In genomic region chr16:86338403-86339115, GRCh38 we compare ENCODE assay signal across 14 cellular contexts.
"Had no signal": no experiment of that assay in that cellular context is flagged by ENCODE, and none has a peak within 500 bp of the region (broad histone marks: within the 10 kb centered on the region; RNA-seq: fewer than 3 reads in every experiment).

No MANE protein-coding gene starts in this region.

- H3K4me3 Mint-ChIP-seq: activated T-cell treated with anti-CD3 and anti-CD28 coated beads, Interleukin-2, amount 50 U/mL, for 72 hours; natural killer cell; stimulated activated effector memory CD8-positive, alpha-beta T cell treated with anti-CD3 and anti-CD28 coated beads, Interleukin-12 subunit alpha, Interleukin-12 subunit beta, amount 100 ng/mL, for 72 hours had no signal

- H3K27ac Mint-ChIP-seq: activated T-cell treated with anti-CD3 and anti-CD28 coated beads, Interleukin-2, amount 50 U/mL, for 72 hours; natural killer cell; stimulated activated effector memory CD8-positive, alpha-beta T cell treated with anti-CD3 and anti-CD28 coated beads, Interleukin-12 subunit alpha, Interleukin-12 subunit beta, amount 100 ng/mL, for 72 hours had no signal

- H3K9me3 Mint-ChIP-seq: activated T-cell treated with anti-CD3 and anti-CD28 coated beads, Interleukin-2, amount 50 U/mL, for 72 hours; natural killer cell; stimulated activated effector memory CD8-positive, alpha-beta T cell treated with anti-CD3 and anti-CD28 coated beads, Interleukin-12 subunit alpha, Interleukin-12 subunit beta, amount 100 ng/mL, for 72 hours had no signal

- H3K4me1 Mint-ChIP-seq: natural killer cell had no signal

- H3K36me3 Mint-ChIP-seq: natural killer cell; stimulated activated effector memory CD8-positive, alpha-beta T cell treated with anti-CD3 and anti-CD28 coated beads, Interleukin-12 subunit alpha, Interleukin-12 subunit beta, amount 100 ng/mL, for 72 hours had no signal

- DNase-seq: activated CD4-positive, alpha-beta T cell treated with anti-CD3 and anti-CD28 coated beads for 1 hour; activated CD8-positive, alpha-beta memory T cell treated with anti-CD3 and anti-CD28 coated beads for 24 hours; activated effector memory CD4-positive, alpha-beta T cell treated with anti-CD3 and anti-CD28 coated beads, Interleukin-2, amount 50 U/mL, for 16 hours; activated naive CD4-positive, alpha-beta T cell treated with anti-CD3 and anti-CD28 coated beads, Interleukin-2, amount 50 U/mL, for 16 hours; activated T-cell treated with anti-CD3 and anti-CD28 coated beads, Interleukin-2, amount 50 U/mL, for 72 hours; cortex of kidney; mesendoderm; natural killer cell; stimulated activated CD4-positive, alpha-beta T cell treated with anti-CD3 and anti-CD28 coated beads, Interleukin-4, amount 100 ng/mL, for 24 hours; T-helper 2 cell; testis; upper lobe of left lung; WERI-Rb-1 had no signal
